ENCODE assay signal across 25 cellular contexts in genomic region chr13:47110833-47111240, GRCh38.
DNase-seq lines count a peak whose midpoint lies in the region; ATAC-seq and TF ChIP-seq lines count a peak whose summit lies in the region.
"Had no signal": no experiment of that assay in that cellular context is flagged by ENCODE, and none has a peak within 500 bp of the region (broad histone marks: within the 10 kb centered on the region; RNA-seq: fewer than 3 reads in every experiment).

No MANE protein-coding gene starts in this region.

- no peak overlapping the region for H3K23ac ChIP-seq in neuronal stem cell (ENCODE audit: low read depth, low read length, poor library complexity)

- H3K27ac ChIP-seq in GM23338 (ENCODE audit: low read depth): no peak overlapping the region
- 0 out of 2 replicates have a peak overlapping the region, but pooled peaks have one; percentile 35 for H3K27ac ChIP-seq in PC-9
- H3K27ac ChIP-seq in neuronal stem cell (replicated peaks; ENCODE audit: low read length): peak overlapping the region; percentile 13
- H3K27ac ChIP-seq in CD4-positive, alpha-beta memory T cell (ENCODE audit: low read depth, low read length): no peak overlapping the region
- H3K27ac ChIP-seq: A549, Peyer's patch, SJCRH30 had no signal

- H3K4me3 Mint-ChIP-seq in GM23338: no peak overlapping the region
- H3K4me3 Mint-ChIP-seq in CD4-positive, alpha-beta memory T cell: no peak overlapping the region
- H3K4me3 Mint-ChIP-seq: B cell, CD14-positive monocyte had no signal

- no peaks in the 10 kb centered on the region for H3F3A ChIP-seq in GM23338 (replicated peaks; ENCODE audit: low read depth)
- no peaks in the 10 kb centered on the region for H3F3A ChIP-seq in PC-9 (ENCODE audit: insufficient read depth, low read depth)

- peaks cover 5% of the 10 kb centered on the region; the same call in 1 of the 2 replicates for H3K9me2 ChIP-seq in GM23338 (ENCODE audit: insufficient read depth)
- H3K9me2 ChIP-seq in PC-9 (ENCODE audit: insufficient read depth): no peaks in the 10 kb centered on the region

- no peak overlapping the region for H3K14ac ChIP-seq in neuronal stem cell (ENCODE audit: low read length)

- H3K36me3 ChIP-seq in GM23338 (ENCODE audit: insufficient read depth): no peaks in the 10 kb centered on the region
- no peaks in the 10 kb centered on the region for H3K36me3 ChIP-seq in PC-9 (ENCODE audit: low read depth)
- H3K36me3 ChIP-seq in neuronal stem cell (replicated peaks in 1 of 2; ENCODE audit: control insufficient read depth in 2 of 2, insufficient read depth in 2 of 2, low read length in 2 of 2): no peaks in the 10 kb centered on the region
- no peaks in the 10 kb centered on the region for H3K36me3 ChIP-seq in CD4-positive, alpha-beta memory T cell (ENCODE audit: insufficient read depth, low read length)
- H3K36me3 ChIP-seq: Peyer's patch, SJCRH30 had no signal

- H2BK15ac ChIP-seq in neuronal stem cell (ENCODE audit: low read length): peak overlapping the region; percentile 38

- no peak overlapping the region for H4K91ac ChIP-seq in neuronal stem cell (ENCODE audit: low read depth, low read length, poor library complexity)

- peaks cover 4% of the 10 kb centered on the region; the same call in 2 of the 3 replicates for H3K36me3 Mint-ChIP-seq in GM23338 (ENCODE audit: low read depth)
- H3K36me3 Mint-ChIP-seq in CD4-positive, alpha-beta memory T cell: no peaks in the 10 kb centered on the region
- H3K36me3 Mint-ChIP-seq: CD14-positive monocyte had no signal

- no peak overlapping the region for H2BK120ac ChIP-seq in neuronal stem cell (ENCODE audit: low read depth, low read length)

- no peak overlapping the region for H2BK5ac ChIP-seq in neuronal stem cell (ENCODE audit: low read length)

- POLR2A ChIA-PET in PC-9 (lab: Charles Lee; ENCODE audit: unreplicated experiment): no interaction called here
- POLR2A ChIA-PET in CD4-positive, alpha-beta memory T cell (lab: Charles Lee; ENCODE audit: partially characterized antibody): no interaction called here

- no peak for ATAC-seq in GM23338
- peak; percentile 82 for ATAC-seq in esophagus mucosa
- no peak for ATAC-seq in HG02973 (IDR thresholded peaks at IDR 0.05; ENCODE audit: unreplicated experiment)
- ATAC-seq in GM19351 (IDR thresholded peaks at IDR 0.05; ENCODE audit: unreplicated experiment): no peak
- ATAC-seq: A549, GM12878 had no signal

- H3K4me1 ChIP-seq in GM23338 (ENCODE audit: insufficient read depth) (peaks cover 16% of the 10 kb centered on the region), PC-9 (replicated peaks; ENCODE audit: insufficient read depth) (0 out of 2 replicates have a peak, but pooled peaks cover 7% of the 10 kb centered on the region), neuronal stem cell (ENCODE audit: control insufficient read depth in 2 of 2, insufficient read depth in 1 of 2, low read depth in 1 of 2, low read length in 2 of 2) (peaks cover 0 to 6% of the 10 kb centered on the region in 2 donors)
- no peaks in the 10 kb centered on the region for H3K4me1 ChIP-seq in CD4-positive, alpha-beta memory T cell (ENCODE audit: insufficient read depth, low read length)
- H3K4me1 ChIP-seq: A549, Peyer's patch, SJCRH30 had no signal

- no peak overlapping the region; the same call in 1 of the 2 replicates for H3K27ac Mint-ChIP-seq in GM23338
- no peak overlapping the region for H3K27ac Mint-ChIP-seq in CD4-positive, alpha-beta memory T cell
- H3K27ac Mint-ChIP-seq: B cell had no signal

- H3K18ac ChIP-seq in neuronal stem cell (ENCODE audit: low read length): peak overlapping the region; percentile 28

- peaks cover 3% of the 10 kb centered on the region for H3K27me3 Mint-ChIP-seq in GM23338 (ENCODE audit: insufficient read depth, low read depth, poor library complexity)
- peaks cover 0 to 1% of the 10 kb centered on the region in 2 donors for H3K27me3 Mint-ChIP-seq in CD4-positive, alpha-beta memory T cell

- no peak overlapping the region for H3K4me2 ChIP-seq in GM23338
- H3K4me2 ChIP-seq in PC-9: peak overlapping the region; percentile 34; the same call in 1 of the 2 replicates
- no peak overlapping the region for H3K4me2 ChIP-seq in neuronal stem cell (ENCODE audit: insufficient read depth, low read length, poor library complexity, severe bottlenecking)
- H3K4me2 ChIP-seq: A549 had no signal

- H3K9ac ChIP-seq in neuronal stem cell (ENCODE audit: low read depth, low read length, poor library complexity): no peak overlapping the region

- H2AFZ ChIP-seq in GM23338: peak overlapping the region; percentile 35; the same call in 1 of the 2 replicates
- H2AFZ ChIP-seq in PC-9: no peak overlapping the region; the same call in 1 of the 2 replicates
- H2AFZ ChIP-seq in neuronal stem cell (ENCODE audit: low read length): no peak overlapping the region

- H2BK12ac ChIP-seq in neuronal stem cell (ENCODE audit: low read length): no peak overlapping the region

- no CpG with 5 or more reads among the region's 12 CpGs for WGBS in neuronal stem cell (ENCODE audit: extremely low coverage in 2 of 2, insufficient read length in 2 of 2, insufficient replicate concordance in 1 of 2), 2 donors

- H3K79me2 ChIP-seq in GM23338 (replicated peaks; ENCODE audit: insufficient read depth) (no peaks in the 10 kb centered on the region), PC-9 (ENCODE audit: low read depth) (no peaks in the 10 kb centered on the region)

- no peak overlapping the region for H3K4me3 ChIP-seq in GM23338
- H3K4me3 ChIP-seq in PC-9: no peak overlapping the region
- H3K4me3 ChIP-seq in neuronal stem cell (ENCODE audit: low read length in 2 of 2): no peak overlapping the region
- no peak overlapping the region for H3K4me3 ChIP-seq in CD4-positive, alpha-beta memory T cell (ENCODE audit: low read length in 2 of 2)
- H3K4me3 ChIP-seq: A549, GM12878, Peyer's patch, SJCRH30 had no signal

- no peak overlapping the region for H4K8ac ChIP-seq in neuronal stem cell (ENCODE audit: low read depth, low read length)

- peaks cover 39% of the 10 kb centered on the region for H3K4me1 Mint-ChIP-seq in GM23338
- H3K4me1 Mint-ChIP-seq in CD4-positive, alpha-beta memory T cell: no peaks in the 10 kb centered on the region
- H3K4me1 Mint-ChIP-seq: B cell had no signal

- no peaks in the 10 kb centered on the region for H3K27me3 ChIP-seq in GM23338 (ENCODE audit: insufficient read depth)
- no peaks in the 10 kb centered on the region for H3K27me3 ChIP-seq in PC-9 (ENCODE audit: insufficient read depth, low read depth)
- no peaks in the 10 kb centered on the region for H3K27me3 ChIP-seq in neuronal stem cell (ENCODE audit: control insufficient read depth in 3 of 3, insufficient read depth in 3 of 3, low read depth in 1 of 3, low read length in 3 of 3)
- no peaks in the 10 kb centered on the region for H3K27me3 ChIP-seq in CD4-positive, alpha-beta memory T cell (ENCODE audit: insufficient read depth, low read length)
- H3K27me3 ChIP-seq: Peyer's patch, SJCRH30 had no signal

- H3K9me3 ChIP-seq in PC-9 (ENCODE audit: insufficient read depth, low read depth) (no peaks in the 10 kb centered on the region), neuronal stem cell (replicated peaks in 1 of 2; ENCODE audit: control insufficient read depth in 2 of 2, insufficient read depth in 1 of 2, low read depth in 1 of 2, low read length in 2 of 2) (no peaks in the 10 kb centered on the region)
- H3K9me3 ChIP-seq in CD4-positive, alpha-beta memory T cell (ENCODE audit: control insufficient read depth in 1 of 2, low read length in 2 of 2): no peaks in the 10 kb centered on the region
- H3K9me3 ChIP-seq: A549, Peyer's patch, SJCRH30 had no signal

- H2AK5ac ChIP-seq in neuronal stem cell (ENCODE audit: low read depth, low read length): no peak overlapping the region

- CTCF ChIA-PET in PC-9 (lab: Charles Lee): no interaction called here
- CTCF ChIA-PET in CD4-positive, alpha-beta memory T cell (lab: Charles Lee; ENCODE audit: partially characterized antibody): no interaction called here

- H4K20me1 ChIP-seq in GM23338 (replicated peaks; ENCODE audit: insufficient read depth): no peaks in the 10 kb centered on the region
- H4K20me1 ChIP-seq in PC-9 (ENCODE audit: insufficient read depth): no peaks in the 10 kb centered on the region

- H3K4ac ChIP-seq in neuronal stem cell (ENCODE audit: low read length): no peak overlapping the region

- no TSS peak for BruUV-seq in PC-9 (replicated peaks; lab: Mats Ljungman, UMichigan)

- intact Hi-C loops in PC-9 (cut with micrococcal nuclease; ENCODE audit: unreplicated experiment): loop anchor here (2.0 kb wide), 1 partner anchor 58 kb away; no protein-coding TSS in a partner anchor
- intact Hi-C loops in CD4-positive, alpha-beta memory T cell (cut with micrococcal nuclease): no loop called here

- H3K9me3 Mint-ChIP-seq in GM23338: peaks cover 8% of the 10 kb centered on the region; the same call in 2 of the 3 replicates
- H3K9me3 Mint-ChIP-seq in CD4-positive, alpha-beta memory T cell: peaks cover 0 to 3% (median 0%) of the 10 kb centered on the region in 8 donors

- no peak for DNase-seq in GM23338 (ENCODE audit: low spot score)
- peak in 1 of 2 experiments; percentile 31 for DNase-seq in PC-9
- DNase-seq in neuronal stem cell (ENCODE audit: low spot score): no peak
- DNase-seq in CD4-positive, alpha-beta memory T cell: no peak
- no peak for DNase-seq in stimulated activated CD4-positive, alpha-beta T cell treated with anti-CD3 and anti-CD28 coated beads, Interleukin-15, amount 100 ng/mL, for 24 hours
- DNase-seq: COR-L47; DMS 273 treated with DMSO at 0.1 percent for 48 hours; DND-41; KBM-7; NCI-H1105; NCI-H2029 treated with DMSO at 0.1 percent for 48 hours; NCI-H2171; NCI-H345; NCI-H524; NCI-H774; NK-92 treated with Interleukin-12 subunit alpha and Interleukin-12 subunit beta, amount 100 ng/mL, for 24 hours; Peyer's patch had no signal

- H3K79me1 ChIP-seq in neuronal stem cell (ENCODE audit: low read depth, low read length): no peaks in the 10 kb centered on the region

- no peak for TF ChIP-seq CTCF in GM23338 (conservative IDR thresholded peaks at IDR 0.05; ENCODE audit: low read depth in 2 of 2)
- no peak for TF ChIP-seq CTCF in PC-9 (conservative IDR thresholded peaks at IDR 0.05)

Comparison
In these comparisons a context has a peak if more than half of its experiments do, and no peak if none do; other contexts are left out.
1. H3K27ac ChIP-seq: peak in PC-9 (single experiment) and neuronal stem cell (single experiment); none in GM23338 (single experiment) and CD4-positive, alpha-beta memory T cell (single experiment).